22 cellular contexts compared by ENCODE assay signal in the genomic region with DNA sequence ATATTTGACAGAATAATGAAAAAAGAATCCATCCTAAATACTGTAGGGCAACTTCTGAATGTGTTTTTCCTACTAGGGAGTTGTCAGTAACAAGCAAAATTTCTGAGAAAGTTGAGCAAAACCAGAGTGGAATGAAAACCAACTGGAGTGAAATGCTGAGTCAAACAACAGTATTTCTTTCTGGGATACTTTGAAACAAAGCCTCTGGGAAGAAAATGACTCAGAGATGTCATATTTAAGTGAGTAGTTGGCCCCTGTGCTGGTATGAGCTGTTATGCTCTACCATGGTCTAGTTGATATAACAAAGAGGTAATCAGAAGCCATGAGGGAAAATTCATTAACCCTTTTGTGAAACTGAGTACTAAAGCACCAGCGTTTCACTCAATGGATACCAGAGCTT.
DNase-seq lines count a peak whose midpoint lies in the region; TF ChIP-seq lines count a peak whose summit lies in the region.
"Had no signal": no experiment of that assay in that cellular context is flagged by ENCODE, and none has a peak within 500 bp of the region (broad histone marks: within the 10 kb centered on the region; RNA-seq: fewer than 3 reads in every experiment).

No MANE protein-coding gene starts in this region.

- H3K27me3 Mint-ChIP-seq in glutamatergic neuron (ENCODE audit: unreplicated experiment) = no peaks in the 10 kb centered on the region
- H3K27me3 Mint-ChIP-seq: CD4-positive, alpha-beta T cell; central memory CD8-positive, alpha-beta T cell had no signal

- no peak overlapping the region for H2AFZ ChIP-seq in smooth muscle cell (ENCODE audit: low read depth)

- H3K36me3 Mint-ChIP-seq in glutamatergic neuron (ENCODE audit: unreplicated experiment) = no peaks in the 10 kb centered on the region

- H3K4me2 ChIP-seq in smooth muscle cell = peak overlapping the region; percentile 56

- 58% methylated on average over 1 of the region's 1 CpG for WGBS in smooth muscle cell (ENCODE audit: low lambda C conversion rate)

- peaks cover 10% of the 10 kb centered on the region for H3K4me1 ChIP-seq in smooth muscle cell (ENCODE audit: low read depth)
- H3K4me1 ChIP-seq: lower lobe of right lung, sigmoid colon, upper lobe of left lung had no signal

- DNase-seq in LHCN-M2 (ENCODE audit: low read depth) (peak; percentile 75), brain microvascular endothelial cell (peak; percentile 1), iris pigment epithelial cell (ENCODE audit: low read depth) (peak; percentile 14), smooth muscle cell (lab: John Stamatoyannopoulos, UW; ENCODE audit: unreplicated experiment) (no peak), hepatic stellate cell (ENCODE audit: low spot score) (no peak), OCI-M2 (lab: John Stamatoyannopoulos, UW; ENCODE audit: unreplicated experiment) (no peak), glutamatergic neuron (no peak), HuH-7 (ENCODE audit: low spot score) (no peak)
- DNase-seq: activated naive CD4-positive, alpha-beta T cell treated with anti-CD3 and anti-CD28 coated beads, Interleukin-2, amount 50 U/mL, for 16 hours; CD4-positive, alpha-beta T cell; GOT3; islet precursor cell; lower lobe of right lung; NCI-H1105; NCI-H1930; NCI-H2227 treated with DMSO at 0.1 percent for 48 hours; sigmoid colon; stimulated activated CD8-positive, alpha-beta memory T cell treated with anti-CD3 and anti-CD28 coated beads, Interleukin-4, amount 100 ng/mL, for 48 hours; T-helper 9 cell; upper lobe of left lung had no signal

- peaks cover 3% of the 10 kb centered on the region for H3K9me3 Mint-ChIP-seq in glutamatergic neuron (ENCODE audit: unreplicated experiment)
- H3K9me3 Mint-ChIP-seq: activated T-helper 1 cell treated with anti-CD3 and anti-CD28 coated beads, Interleukin-12 subunit alpha, Interleukin-12 subunit beta, Interleukin-2, Interleukin-4 antibody, amounts not matched to agents 30 ng/mL and 10 ng/mL and 1 ng/mL, durations not matched to agents 14 hours and 24 hours and 36 hours; CD4-positive, alpha-beta T cell had no signal

- H3K4me1 Mint-ChIP-seq in glutamatergic neuron (ENCODE audit: low read depth, unreplicated experiment) = peaks cover 7% of the 10 kb centered on the region
- H3K4me1 Mint-ChIP-seq: central memory CD8-positive, alpha-beta T cell had no signal

- H3K9me3 ChIP-seq in smooth muscle cell (replicated peaks; ENCODE audit: low read depth) = no peaks in the 10 kb centered on the region
- H3K9me3 ChIP-seq: lower lobe of right lung, sigmoid colon, upper lobe of left lung had no signal

- H3K36me3 ChIP-seq in brain microvascular endothelial cell (replicated peaks) (no peaks in the 10 kb centered on the region), smooth muscle cell (ENCODE audit: low read depth) (no peaks in the 10 kb centered on the region)
- H3K36me3 ChIP-seq: lower lobe of right lung, sigmoid colon, upper lobe of left lung had no signal

- H3K27ac ChIP-seq in brain microvascular endothelial cell (no peak overlapping the region), smooth muscle cell (ENCODE audit: low read depth) (peak overlapping the region; percentile 84)
- H3K27ac ChIP-seq: lower lobe of right lung, sigmoid colon, upper lobe of left lung had no signal

- H4K20me1 ChIP-seq in smooth muscle cell (ENCODE audit: low read depth) = no peaks in the 10 kb centered on the region

- H3K79me2 ChIP-seq in smooth muscle cell (ENCODE audit: low read depth) = no peaks in the 10 kb centered on the region

- TF ChIP-seq CTCF in brain microvascular endothelial cell (IDR thresholded peaks at IDR 0.05; ENCODE audit: low read depth, low read length, missing control alignments) (no peak), smooth muscle cell (IDR thresholded peaks at IDR 0.05; ENCODE audit: borderline replicate concordance, insufficient read depth, poor library complexity, severe bottlenecking) (no peak), glutamatergic neuron (IDR thresholded peaks at IDR 0.05; ENCODE audit: partially characterized antibody, unreplicated experiment) (no peak)

- no peaks in the 10 kb centered on the region for H3F3A ChIP-seq in smooth muscle cell (ENCODE audit: low read depth)

- H3K27me3 ChIP-seq in brain microvascular endothelial cell (replicated peaks) (no peaks in the 10 kb centered on the region), smooth muscle cell (ENCODE audit: low read depth) (no peaks in the 10 kb centered on the region)
- H3K27me3 ChIP-seq: sigmoid colon, upper lobe of left lung had no signal

- in situ Hi-C loops in brain microvascular endothelial cell (cut with HindIII; ENCODE audit: low pct_ligation_motif_present, low sequenced_read_pairs) = no loop called here

- H3K4me3 Mint-ChIP-seq in glutamatergic neuron (ENCODE audit: unreplicated experiment) = no peak overlapping the region
- H3K4me3 Mint-ChIP-seq: activated T-helper 1 cell treated with anti-CD3 and anti-CD28 coated beads, Interleukin-12 subunit alpha, Interleukin-12 subunit beta, Interleukin-2, Interleukin-4 antibody, amounts not matched to agents 30 ng/mL and 10 ng/mL and 1 ng/mL, durations not matched to agents 14 hours and 24 hours and 36 hours; CD4-positive, alpha-beta T cell; central memory CD8-positive, alpha-beta T cell had no signal

- H3K27ac Mint-ChIP-seq in glutamatergic neuron (ENCODE audit: unreplicated experiment) = no peak overlapping the region
- H3K27ac Mint-ChIP-seq: activated T-helper 1 cell treated with anti-CD3 and anti-CD28 coated beads, Interleukin-12 subunit alpha, Interleukin-12 subunit beta, Interleukin-2, Interleukin-4 antibody, amounts not matched to agents 30 ng/mL and 10 ng/mL and 1 ng/mL, durations not matched to agents 14 hours and 24 hours and 36 hours; CD4-positive, alpha-beta T cell had no signal

- no peak overlapping the region for H3K4me3 ChIP-seq in brain microvascular endothelial cell (ENCODE audit: low read depth, low read length)
- H3K4me3 ChIP-seq in smooth muscle cell = no peak overlapping the region
- H3K4me3 ChIP-seq: lower lobe of right lung, sigmoid colon, upper lobe of left lung had no signal

- H3K9ac ChIP-seq in smooth muscle cell (ENCODE audit: low read depth) = no peak overlapping the region

Comparison
In these comparisons a context has a peak if more than half of its experiments do, and no peak if none do; other contexts are left out.
1. DNase-seq: peak in LHCN-M2 (single experiment), brain microvascular endothelial cell (single experiment) and iris pigment epithelial cell (single experiment); none in smooth muscle cell (single experiment), hepatic stellate cell (single experiment), OCI-M2 (single experiment), glutamatergic neuron (single experiment) and HuH-7 (single experiment).